22 cellular contexts compared by ENCODE assay signal in genomic region chr4:53932784-53933183, GRCh38.
DNase-seq lines count a peak whose midpoint lies in the region; ATAC-seq, FAIRE-seq and TF ChIP-seq lines count a peak whose summit lies in the region.
"Had no signal": no experiment of that assay in that cellular context is flagged by ENCODE, and none has a peak within 500 bp of the region (broad histone marks: within the 10 kb centered on the region; RNA-seq: fewer than 3 reads in every experiment).

No MANE protein-coding gene starts in this region.

- FAIRE-seq in pancreas (lab: Jason Lieb, UNC) = no peak
- FAIRE-seq: HTR-8/SVneo had no signal

- H3K4me1 Mint-ChIP-seq in activated CD8-positive, alpha-beta T cell treated with anti-CD3 and anti-CD28 coated beads, Interleukin-2, amount 10 ng/mL, durations not matched to agents 7 days and 5 days (ENCODE audit: low read depth) = no peaks in the 10 kb centered on the region
- H3K4me1 Mint-ChIP-seq: activated naive CD8-positive, alpha-beta T cell treated with anti-CD3 and anti-CD28 coated beads, Interleukin-2, amount 10 ng/mL, durations not matched to agents 7 days and 5 days; B cell had no signal

- no peaks in the 10 kb centered on the region for H3K36me3 Mint-ChIP-seq in activated CD8-positive, alpha-beta T cell treated with anti-CD3 and anti-CD28 coated beads, Interleukin-2, amount 10 ng/mL, durations not matched to agents 7 days and 5 days (ENCODE audit: low read depth)
- H3K36me3 Mint-ChIP-seq: activated naive CD8-positive, alpha-beta T cell treated with anti-CD3 and anti-CD28 coated beads, Interleukin-2, amount 10 ng/mL, durations not matched to agents 7 days and 5 days had no signal

- H3K4me3 ChIP-seq in foreskin fibroblast (ENCODE audit: low read depth in 1 of 2, low read length in 2 of 2) (no peak overlapping the region), pancreas (no peak overlapping the region)
- H3K4me3 ChIP-seq: esophagus muscularis mucosa, left ventricle myocardium inferior, PC-9, stomach, vagina had no signal

- H3K27ac Mint-ChIP-seq in activated CD8-positive, alpha-beta T cell treated with anti-CD3 and anti-CD28 coated beads, Interleukin-2, amount 10 ng/mL, durations not matched to agents 7 days and 5 days = no peak overlapping the region
- H3K27ac Mint-ChIP-seq: activated naive CD8-positive, alpha-beta T cell treated with anti-CD3 and anti-CD28 coated beads, Interleukin-2, amount 10 ng/mL, durations not matched to agents 7 days and 5 days; B cell; dendritic cell treated with granulocyte-macrophage colony-stimulating factor and Interleukin-4, amounts not matched to agents 40 ng/mL and 50 ng/mL, for 4 days had no signal

- CTCF ChIA-PET in activated CD8-positive, alpha-beta T cell treated with anti-CD3 and anti-CD28 coated beads, Interleukin-2, amount 10 ng/mL, durations not matched to agents 7 days and 5 days (lab: Charles Lee) = interaction anchor here (2.6 to 6.5 kb wide), 4 partner anchors 9 to 300 kb away, joined by 9 to 80 read pairs (median 36); no protein-coding TSS in a partner anchor

- no peaks in the 10 kb centered on the region for H3K27me3 Mint-ChIP-seq in activated CD8-positive, alpha-beta T cell treated with anti-CD3 and anti-CD28 coated beads, Interleukin-2, amount 10 ng/mL, durations not matched to agents 7 days and 5 days (ENCODE audit: low read depth)

- H3K27ac ChIP-seq in pancreas = no peak overlapping the region
- H3K27ac ChIP-seq: esophagus muscularis mucosa, left ventricle myocardium inferior, PC-9, stomach, vagina had no signal

- H3K4me3 Mint-ChIP-seq in activated CD8-positive, alpha-beta T cell treated with anti-CD3 and anti-CD28 coated beads, Interleukin-2, amount 10 ng/mL, durations not matched to agents 7 days and 5 days = no peak overlapping the region
- H3K4me3 Mint-ChIP-seq: activated naive CD8-positive, alpha-beta T cell treated with anti-CD3 and anti-CD28 coated beads, Interleukin-2, amount 10 ng/mL, durations not matched to agents 7 days and 5 days; B cell; dendritic cell treated with granulocyte-macrophage colony-stimulating factor and Interleukin-4, amounts not matched to agents 40 ng/mL and 50 ng/mL, for 4 days had no signal

- 63 to 70% methylated on average over 3 of the region's 3 CpGs for WGBS in pancreas, 2 donors

- no peaks in the 10 kb centered on the region for H3K36me3 ChIP-seq in pancreas
- H3K36me3 ChIP-seq: esophagus muscularis mucosa, left ventricle myocardium inferior, stomach, vagina had no signal

- no peaks in the 10 kb centered on the region for H3K9me3 Mint-ChIP-seq in activated CD8-positive, alpha-beta T cell treated with anti-CD3 and anti-CD28 coated beads, Interleukin-2, amount 10 ng/mL, durations not matched to agents 7 days and 5 days (ENCODE audit: insufficient read depth)
- H3K9me3 Mint-ChIP-seq: dendritic cell treated with granulocyte-macrophage colony-stimulating factor and Interleukin-4, amounts not matched to agents 40 ng/mL and 50 ng/mL, for 4 days had no signal

- no peaks in the 10 kb centered on the region for H3K27me3 ChIP-seq in pancreas
- H3K27me3 ChIP-seq: vagina had no signal

- peak; percentile 49 for DNase-seq in AG08395 (ENCODE audit: low spot score)
- DNase-seq in HS-27A (ENCODE audit: low read depth) = peak; percentile 97
- peak; percentile 31 for DNase-seq in brain pericyte (ENCODE audit: low read depth, low spot score)
- DNase-seq in foreskin fibroblast = peak; percentile 79 to 91
- no peak for DNase-seq in pancreas
- no peak for DNase-seq in activated CD8-positive, alpha-beta T cell treated with anti-CD3 and anti-CD28 coated beads, Interleukin-2, amount 10 ng/mL, durations not matched to agents 7 days and 5 days
- DNase-seq: activated CD4-positive, alpha-beta T cell treated with anti-CD3 and anti-CD28 coated beads, Interleukin-2, amount 50 U/mL, for 4 hours; activated naive CD8-positive, alpha-beta T cell treated with anti-CD3 and anti-CD28 coated beads, Interleukin-2, amount 10 ng/mL, durations not matched to agents 7 days and 5 days; activated T-cell treated with anti-CD3 and anti-CD28 coated beads, Interleukin-2, amount 50 U/mL, for 48 hours; DMS 273 treated with DMSO at 0.1 percent for 48 hours; left ventricle myocardium inferior; NCI-H526; PC-9; posterior cingulate gyrus; stomach had no signal

- ATAC-seq in HG02623 (IDR thresholded peaks at IDR 0.05; ENCODE audit: unreplicated experiment) = no peak
- ATAC-seq in pancreas = no peak
- ATAC-seq in activated CD8-positive, alpha-beta T cell treated with anti-CD3 and anti-CD28 coated beads, Interleukin-2, amount 10 ng/mL, durations not matched to agents 7 days and 5 days = no peak
- ATAC-seq in HG03520 (IDR thresholded peaks at IDR 0.05; ENCODE audit: unreplicated experiment) = no peak

- no peaks in the 10 kb centered on the region for H3K4me1 ChIP-seq in pancreas
- H3K4me1 ChIP-seq: vagina had no signal

- POLR2A ChIA-PET in activated CD8-positive, alpha-beta T cell treated with anti-CD3 and anti-CD28 coated beads, Interleukin-2, amount 10 ng/mL, durations not matched to agents 7 days and 5 days (lab: Charles Lee) = no interaction called here

- no peaks in the 10 kb centered on the region for H3K9me3 ChIP-seq in pancreas
- H3K9me3 ChIP-seq: left ventricle myocardium inferior, stomach, vagina had no signal

- TF ChIP-seq CTCF in foreskin fibroblast (IDR thresholded peaks at IDR 0.05; ENCODE audit: low read depth, low read length) (no peak), pancreas (IDR thresholded peaks at IDR 0.05) (no peak)

- intact Hi-C loops in pancreas (cut with DNase I) = no loop called here

Comparison
In these comparisons a context has a peak if more than half of its experiments do, and no peak if none do; other contexts are left out.
1. DNase-seq: peak in AG08395 (single experiment), HS-27A (single experiment), brain pericyte (single experiment) and foreskin fibroblast (2 of 2); none in pancreas (0 of 6) and activated CD8-positive, alpha-beta T cell treated with anti-CD3 and anti-CD28 coated beads, Interleukin-2, amount 10 ng/mL, durations not matched to agents 7 days and 5 days (single experiment).